ENCODE assay signal across 20 cellular contexts in genomic region chr5:140294753-140295152, GRCh38. TPM values are rescaled to one million over a fixed set of nuclear protein-coding genes. Genes with fewer than 3 reads are reported as not detected.
DNase-seq lines count a peak whose midpoint lies in the region; ATAC-seq and TF ChIP-seq lines count a peak whose summit lies in the region.
"Had no signal": no experiment of that assay in that cellular context is flagged by ENCODE, and none has a peak within 500 bp of the region (broad histone marks: within the 10 kb centered on the region; RNA-seq: fewer than 3 reads in every experiment).

No MANE protein-coding gene starts in this region.

- TF ChIP-seq CTCF in left ventricle myocardium inferior (IDR thresholded peaks at IDR 0.05; ENCODE audit: borderline replicate concordance), result no peak
- no peak for TF ChIP-seq CTCF in ascending aorta (IDR thresholded peaks at IDR 0.05)
- no peak for TF ChIP-seq CTCF in mesothelial cell of epicardium (IDR thresholded peaks at IDR 0.05; ENCODE audit: unreplicated experiment)
- TF ChIP-seq CTCF in uterus (IDR thresholded peaks at IDR 0.05), result no peak

- H3K36me3 Mint-ChIP-seq in mesothelial cell of epicardium, result peaks cover 2% of the 10 kb centered on the region

- peaks cover 60% of the 10 kb centered on the region for H3K4me1 Mint-ChIP-seq in mesothelial cell of epicardium

- no peak overlapping the region for H3K4me3 ChIP-seq in left ventricle myocardium inferior
- H3K4me3 ChIP-seq in ascending aorta, result no peak overlapping the region
- no peak overlapping the region for H3K4me3 ChIP-seq in uterus
- H3K4me3 ChIP-seq: colonic mucosa, lung had no signal

- H3K27ac ChIP-seq in left ventricle myocardium inferior (replicated peaks) (peak overlapping the region; percentile 85), ascending aorta (peak overlapping the region; percentile 52 to 74), uterus (peak overlapping the region; percentile 75 to 81)
- H3K27ac ChIP-seq: colonic mucosa had no signal

- H3K27ac Mint-ChIP-seq in mesothelial cell of epicardium, result peak overlapping the region; percentile 98
- H3K27ac Mint-ChIP-seq: activated CD4-positive, alpha-beta T cell treated with anti-CD3 and anti-CD28 coated beads for 36 hours; CD4-positive, CD25-positive, alpha-beta regulatory T cell; immature natural killer cell had no signal

- H3K4me3 Mint-ChIP-seq in mesothelial cell of epicardium, result no peak overlapping the region
- H3K4me3 Mint-ChIP-seq: activated CD4-positive, alpha-beta T cell treated with anti-CD3 and anti-CD28 coated beads for 36 hours; immature natural killer cell; naive thymus-derived CD8-positive, alpha-beta T cell had no signal

- no peak for TF ChIP-seq POLR2A in uterus (IDR thresholded peaks at IDR 0.05)

- H3K9me3 ChIP-seq in left ventricle myocardium inferior (replicated peaks), result no peaks in the 10 kb centered on the region
- H3K9me3 ChIP-seq in ascending aorta, result no peaks in the 10 kb centered on the region
- no peaks in the 10 kb centered on the region for H3K9me3 ChIP-seq in uterus
- H3K9me3 ChIP-seq: colonic mucosa had no signal

- H3K9me3 Mint-ChIP-seq in mesothelial cell of epicardium, result no peaks in the 10 kb centered on the region
- H3K9me3 Mint-ChIP-seq: CD4-positive, CD25-positive, alpha-beta regulatory T cell; immature natural killer cell; naive thymus-derived CD8-positive, alpha-beta T cell had no signal

- intact Hi-C loops in left ventricle myocardium inferior (cut with micrococcal nuclease) (no loop called here), cardiac septum (cut with DNase I) (no loop called here), ascending aorta (cut with DNase I) (loop anchor here (2.0 to 5.0 kb wide), 2 partner anchors 52 to 106 kb away; partner anchors contain the start of gene ANKHD1), uterus (cut with DNase I; ENCODE audit: low total_unique reads) (no loop called here)

- H3K4me1 ChIP-seq in left ventricle myocardium inferior (peaks cover 98% of the 10 kb centered on the region), ascending aorta (peaks cover 0 to 48% of the 10 kb centered on the region in 2 donors), uterus (peaks cover 3 to 10% of the 10 kb centered on the region in 2 donors)
- H3K4me1 ChIP-seq: colonic mucosa had no signal

- DNase-seq in left ventricle myocardium inferior, result no peak
- no peak for DNase-seq in cardiac septum (ENCODE audit: low spot score)
- no peak for DNase-seq in ascending aorta (ENCODE audit: low spot score in 2 of 2)
- no peak for DNase-seq in mesothelial cell of epicardium (ENCODE audit: low spot score in 2 of 2, unreplicated experiment in 2 of 2)
- DNase-seq in uterus, result no peak
- no peak for DNase-seq in NCI-H1436 treated with DMSO at 0.1 percent for 48 hours (lab: John Stamatoyannopoulos, UW)
- DNase-seq: activated effector memory CD4-positive, alpha-beta T cell treated with anti-CD3 and anti-CD28 coated beads, Interleukin-2, amount 50 U/mL, for 16 hours; CD4-positive, CD25-positive, alpha-beta regulatory T cell; DND-41; immature natural killer cell; NCI-H2081; NCI-H524 treated with DMSO at 0.1 percent for 48 hours; posterior cingulate gyrus; stimulated activated naive CD8-positive, alpha-beta T cell treated with anti-CD3 and anti-CD28 coated beads, Interleukin-15, Interleukin-2, amounts not matched to agents 100 U/mL and 50 U/mL, for 24 hours had no signal

- H3K27me3 ChIP-seq in left ventricle myocardium inferior (ENCODE audit: low read depth), result no peaks in the 10 kb centered on the region
- H3K27me3 ChIP-seq in ascending aorta, result no peaks in the 10 kb centered on the region
- H3K27me3 ChIP-seq in uterus, result no peaks in the 10 kb centered on the region
- H3K27me3 ChIP-seq: colonic mucosa had no signal

- H3K36me3 ChIP-seq in left ventricle myocardium inferior (peaks cover 10% of the 10 kb centered on the region), ascending aorta (no peaks in the 10 kb centered on the region), uterus (no peaks in the 10 kb centered on the region)
- H3K36me3 ChIP-seq: colonic mucosa had no signal

- no peaks in the 10 kb centered on the region for H3K27me3 Mint-ChIP-seq in mesothelial cell of epicardium (ENCODE audit: low read depth)
- H3K27me3 Mint-ChIP-seq: activated CD4-positive, alpha-beta T cell treated with anti-CD3 and anti-CD28 coated beads for 36 hours; CD4-positive, CD25-positive, alpha-beta regulatory T cell; naive thymus-derived CD8-positive, alpha-beta T cell had no signal

- ATAC-seq in GM19467 (IDR thresholded peaks at IDR 0.05; ENCODE audit: unreplicated experiment) (no peak), HG03521 (IDR thresholded peaks at IDR 0.05; ENCODE audit: unreplicated experiment) (no peak)
- ATAC-seq: naive thymus-derived CD8-positive, alpha-beta T cell; stimulated activated naive CD8-positive, alpha-beta T cell treated with anti-CD3 and anti-CD28 coated beads, Interleukin-15, Interleukin-2, amounts not matched to agents 100 U/mL and 50 U/mL, for 24 hours had no signal

RNA-seq across cellular contexts. Expression of gene PFDN1, which starts 8.1 kb away (rescaled TPM):
- total RNA-seq in left ventricle myocardium inferior (68.7 TPM), cardiac septum (71.7 TPM), ascending aorta (135 TPM), mesothelial cell of epicardium (57.2 to 63.0 TPM (median 57.8 TPM) in 3 replicates), uterus (100 to 1,000 TPM in 1 of 4 donors, 10 to 100 TPM in 3; 42.7 to 102 (median 70.9) TPM)

RNA-seq across cellular contexts. Expression of gene HBEGF, which starts 51.6 kb away (rescaled TPM):
- 27.2 TPM for total RNA-seq in left ventricle myocardium inferior
- total RNA-seq in cardiac septum, result 73.9 TPM
- 3.0 TPM for total RNA-seq in ascending aorta
- 7.2 to 8.0 TPM (median 8.0 TPM) in 3 replicates for total RNA-seq in mesothelial cell of epicardium
- 10 to 100 TPM in 2 of 4 donors, 1 to 10 TPM in 1, under 1 TPM in 1; 0.77 to 24.4 (median 8.4) TPM for total RNA-seq in uterus
